ENCODE assay signal across 14 cellular contexts in genomic region chr13:43663474-43664090, GRCh38.
DNase-seq lines count a peak whose midpoint lies in the region; ATAC-seq and TF ChIP-seq lines count a peak whose summit lies in the region.
"Had no signal": no experiment of that assay in that cellular context is flagged by ENCODE, and none has a peak within 500 bp of the region (broad histone marks: within the 10 kb centered on the region; RNA-seq: fewer than 3 reads in every experiment).

No MANE protein-coding gene starts in this region.

- no TSS peak for BruUV-seq in PC-3 (replicated peaks; lab: Mats Ljungman, UMichigan)
- no TSS peak for BruUV-seq in Caco-2 (replicated peaks; lab: Mats Ljungman, UMichigan)

- no peaks in the 10 kb centered on the region for H3K9me3 Mint-ChIP-seq in Caco-2 (ENCODE audit: unreplicated experiment)
- H3K9me3 Mint-ChIP-seq: activated T-cell treated with anti-CD3 and anti-CD28 coated beads, Interleukin-2, amount 50 U/mL, for 72 hours; dendritic cell treated with granulocyte-macrophage colony-stimulating factor and Interleukin-4, amounts not matched to agents 40 ng/mL and 50 ng/mL, for 4 days; naive thymus-derived CD4-positive, alpha-beta T cell had no signal

- no peak overlapping the region for H3K27ac Mint-ChIP-seq in Caco-2 (ENCODE audit: unreplicated experiment)
- H3K27ac Mint-ChIP-seq: activated T-cell treated with anti-CD3 and anti-CD28 coated beads, Interleukin-2, amount 50 U/mL, for 72 hours; dendritic cell treated with granulocyte-macrophage colony-stimulating factor and Interleukin-4, amounts not matched to agents 40 ng/mL and 50 ng/mL, for 4 days had no signal

- H3K27me3 Mint-ChIP-seq in Caco-2 (ENCODE audit: insufficient read depth, unreplicated experiment) = no peaks in the 10 kb centered on the region
- H3K27me3 Mint-ChIP-seq: dendritic cell treated with granulocyte-macrophage colony-stimulating factor and Interleukin-4, amounts not matched to agents 40 ng/mL and 50 ng/mL, for 4 days had no signal

- H3K4me3 ChIP-seq in PC-3 (ENCODE audit: low read length) (no peak overlapping the region), fibroblast of lung (replicated peaks in 1 of 4; ENCODE audit: control extremely low read depth in 1 of 4, insufficient read depth in 1 of 4, low read depth in 3 of 4, low read length in 4 of 4) (no peak overlapping the region), smooth muscle cell (no peak overlapping the region), Caco-2 (ENCODE audit: low read depth, low read length) (no peak overlapping the region)
- H3K4me3 ChIP-seq: A549, esophagus muscularis mucosa, lower lobe of right lung had no signal

- ATAC-seq in PC-3 (no peak), GM21723 (IDR thresholded peaks at IDR 0.05; ENCODE audit: unreplicated experiment) (no peak)
- ATAC-seq: A549; activated T-cell treated with anti-CD3 and anti-CD28 coated beads, Interleukin-2, amount 50 U/mL, for 72 hours; lower lobe of right lung; naive thymus-derived CD4-positive, alpha-beta T cell had no signal

- peak; percentile 32 for DNase-seq in NCI-H1105 treated with DMSO at 0.1 percent for 48 hours (lab: John Stamatoyannopoulos, UW)
- DNase-seq in NCI-H1105 (lab: John Stamatoyannopoulos, UW) = no peak
- DNase-seq in PC-3 = peak; percentile 28
- peak; percentile 47 to 57 for DNase-seq in fibroblast of lung (ENCODE audit: low read depth in 2 of 2)
- no peak for DNase-seq in smooth muscle cell (lab: John Stamatoyannopoulos, UW; ENCODE audit: unreplicated experiment)
- no peak for DNase-seq in Caco-2
- no peak for DNase-seq in dermis blood vessel endothelial cell
- DNase-seq: activated T-cell treated with anti-CD3 and anti-CD28 coated beads, Interleukin-2, amount 50 U/mL, for 72 hours; lower lobe of right lung; naive thymus-derived CD4-positive, alpha-beta T cell had no signal

- no peak overlapping the region for H2AFZ ChIP-seq in PC-3 (ENCODE audit: low read length)
- H2AFZ ChIP-seq in fibroblast of lung (ENCODE audit: low read length) = no peak overlapping the region
- H2AFZ ChIP-seq in smooth muscle cell (ENCODE audit: low read depth) = no peak overlapping the region

- H3K4me1 ChIP-seq in PC-3 (ENCODE audit: insufficient read depth, low read length) (peaks cover 20% of the 10 kb centered on the region), fibroblast of lung (ENCODE audit: control insufficient read depth, extremely low read depth, insufficient read depth, low read length) (peaks cover 7% of the 10 kb centered on the region), smooth muscle cell (ENCODE audit: low read depth) (peaks cover 26% of the 10 kb centered on the region), Caco-2 (peaks cover 61% of the 10 kb centered on the region)
- H3K4me1 ChIP-seq: A549 had no signal

- no peaks in the 10 kb centered on the region for H3K27me3 ChIP-seq in PC-3 (ENCODE audit: low read length)
- H3K27me3 ChIP-seq in fibroblast of lung (ENCODE audit: control insufficient read depth, insufficient read depth, low read length) = no peaks in the 10 kb centered on the region
- no peaks in the 10 kb centered on the region for H3K27me3 ChIP-seq in smooth muscle cell (ENCODE audit: low read depth)
- no peaks in the 10 kb centered on the region for H3K27me3 ChIP-seq in Caco-2 (replicated peaks; ENCODE audit: control insufficient read depth, insufficient read depth, low read length)
- H3K27me3 ChIP-seq: esophagus muscularis mucosa had no signal

- H3K4me3 Mint-ChIP-seq in Caco-2 (ENCODE audit: unreplicated experiment) = no peak overlapping the region
- H3K4me3 Mint-ChIP-seq: dendritic cell treated with granulocyte-macrophage colony-stimulating factor and Interleukin-4, amounts not matched to agents 40 ng/mL and 50 ng/mL, for 4 days had no signal

- no peaks in the 10 kb centered on the region; the same call in 1 of the 2 replicates for H3K9me2 ChIP-seq in PC-3 (replicated peaks; ENCODE audit: low read length)

- H4K20me1 ChIP-seq in PC-3 (ENCODE audit: low read length) (no peaks in the 10 kb centered on the region), fibroblast of lung (ENCODE audit: control insufficient read depth, extremely low read depth, insufficient read depth, low read length) (no peaks in the 10 kb centered on the region), smooth muscle cell (ENCODE audit: low read depth) (no peaks in the 10 kb centered on the region)

- H3K79me2 ChIP-seq in PC-3 (ENCODE audit: low read length) (no peaks in the 10 kb centered on the region), fibroblast of lung (ENCODE audit: control insufficient read depth, insufficient read depth, low read length) (no peaks in the 10 kb centered on the region), smooth muscle cell (ENCODE audit: low read depth) (no peaks in the 10 kb centered on the region)

- no peaks in the 10 kb centered on the region for H3K9me3 ChIP-seq in PC-3 (ENCODE audit: low read length)
- H3K9me3 ChIP-seq in fibroblast of lung (ENCODE audit: control insufficient read depth, insufficient read depth, low read depth, low read length) = no peaks in the 10 kb centered on the region
- H3K9me3 ChIP-seq in smooth muscle cell (replicated peaks; ENCODE audit: low read depth) = no peaks in the 10 kb centered on the region
- no peaks in the 10 kb centered on the region for H3K9me3 ChIP-seq in Caco-2
- H3K9me3 ChIP-seq: A549, esophagus muscularis mucosa, lower lobe of right lung had no signal

- CTCF ChIA-PET in PC-3 (lab: Charles Lee) = no interaction called here
- CTCF ChIA-PET in Caco-2 (lab: Charles Lee) = interaction anchor here (0.6 kb wide), 1 partner anchor 1150 kb away, joined by 3 read pairs; no protein-coding TSS in a partner anchor

- H3K36me3 ChIP-seq in PC-3 (ENCODE audit: low read depth, low read length) (no peaks in the 10 kb centered on the region), fibroblast of lung (ENCODE audit: control insufficient read depth, insufficient read depth, low read length) (no peaks in the 10 kb centered on the region), smooth muscle cell (ENCODE audit: low read depth) (no peaks in the 10 kb centered on the region), Caco-2 (ENCODE audit: control insufficient read depth, insufficient read depth, low read length) (no peaks in the 10 kb centered on the region)
- H3K36me3 ChIP-seq: esophagus muscularis mucosa, lower lobe of right lung had no signal

- 92% methylated on average over 3 of the region's 3 CpGs for WGBS in smooth muscle cell (ENCODE audit: low lambda C conversion rate)

- H3K4me2 ChIP-seq in PC-3 (ENCODE audit: low read length) (no peak overlapping the region), fibroblast of lung (ENCODE audit: extremely low read depth, insufficient read depth, low read length) (no peak overlapping the region), smooth muscle cell (peak overlapping the region; percentile 1)
- H3K4me2 ChIP-seq: A549 had no signal

- POLR2A ChIA-PET in PC-3 (lab: Charles Lee; ENCODE audit: unreplicated experiment) (no interaction called here), Caco-2 (lab: Charles Lee) (no interaction called here)

- no peak for TF ChIP-seq CTCF in PC-3 (conservative IDR thresholded peaks at IDR 0.05; ENCODE audit: low read depth, low read length)
- no peak for TF ChIP-seq CTCF in fibroblast of lung (conservative IDR thresholded peaks at IDR 0.05 in 1 of 2, IDR thresholded peaks at IDR 0.05 in 1 of 2; ENCODE audit: low read depth in 1 of 2, low read length in 2 of 2)
- no peak for TF ChIP-seq CTCF in smooth muscle cell (IDR thresholded peaks at IDR 0.05; ENCODE audit: borderline replicate concordance, insufficient read depth, poor library complexity, severe bottlenecking)
- no peak for TF ChIP-seq CTCF in Caco-2 (IDR thresholded peaks at IDR 0.05; ENCODE audit: insufficient read depth in 1 of 2, low read depth in 1 of 2, low read length in 1 of 2, severe bottlenecking in 1 of 2, unreplicated experiment in 1 of 2)

- no peak overlapping the region for H3K27ac ChIP-seq in PC-3 (ENCODE audit: low read length)
- no peak overlapping the region for H3K27ac ChIP-seq in fibroblast of lung (ENCODE audit: insufficient read depth, low read length)
- H3K27ac ChIP-seq in smooth muscle cell (ENCODE audit: low read depth) = no peak overlapping the region
- H3K27ac ChIP-seq: A549, lower lobe of right lung had no signal

- peaks cover 38% of the 10 kb centered on the region for H3K4me1 Mint-ChIP-seq in Caco-2 (ENCODE audit: low read depth, unreplicated experiment)

- no peak overlapping the region for H3K9ac ChIP-seq in PC-3 (ENCODE audit: low read length)
- H3K9ac ChIP-seq in fibroblast of lung (ENCODE audit: insufficient read depth, low read length) = no peak overlapping the region
- no peak overlapping the region for H3K9ac ChIP-seq in smooth muscle cell (ENCODE audit: low read depth)

- H3F3A ChIP-seq in PC-3 (ENCODE audit: low read length, unreplicated experiment) (no peaks in the 10 kb centered on the region), smooth muscle cell (ENCODE audit: low read depth) (peaks cover 7% of the 10 kb centered on the region)

- intact Hi-C loops in PC-3 (cut with micrococcal nuclease) (no loop called here), Caco-2 (cut with micrococcal nuclease; ENCODE audit: unreplicated experiment) (loop anchor here (2.0 to 10.0 kb wide), 2 partner anchors 23 to 211 kb away; partner anchors contain the start of genes CCDC122 and LACC1)

- no peaks in the 10 kb centered on the region for H3K36me3 Mint-ChIP-seq in Caco-2 (ENCODE audit: insufficient read depth, unreplicated experiment)
- H3K36me3 Mint-ChIP-seq: naive thymus-derived CD4-positive, alpha-beta T cell had no signal

Comparison
In these comparisons a context has a peak if more than half of its experiments do, and no peak if none do; other contexts are left out.
1. DNase-seq: peak in NCI-H1105 treated with DMSO at 0.1 percent for 48 hours (single experiment), PC-3 (single experiment) and fibroblast of lung (2 of 2); none in NCI-H1105 (single experiment), smooth muscle cell (single experiment), Caco-2 (0 of 2) and dermis blood vessel endothelial cell (single experiment).